ENCODE assay signal across 18 cellular contexts in genomic region chr4:1035510-1035909, GRCh38. TPM values are rescaled to one million over a fixed set of nuclear protein-coding genes. Genes with fewer than 3 reads are reported as not detected.
A peak's percentile ranks its signal among the peaks of the same experiment; 100 is the strongest.
DNase-seq lines count a peak whose midpoint lies in the region; ATAC-seq and TF ChIP-seq lines count a peak whose summit lies in the region.
"Had no signal": no experiment of that assay in that cellular context is flagged by ENCODE, and none has a peak within 500 bp of the region (broad histone marks: within the 10 kb centered on the region; RNA-seq: fewer than 3 reads in every experiment).

No MANE protein-coding gene starts in this region.

- no peaks in the 10 kb centered on the region for H3K9me3 ChIP-seq in stomach
- H3K9me3 ChIP-seq: left lung had no signal

- no peak overlapping the region for H3K4me3 ChIP-seq in stomach
- H3K4me3 ChIP-seq: left lung, smooth muscle cell had no signal

- ATAC-seq in left colon: peak; percentile 69
- ATAC-seq in GM21786 (IDR thresholded peaks at IDR 0.05; ENCODE audit: unreplicated experiment): no peak
- no peak for ATAC-seq in GM18502 (IDR thresholded peaks at IDR 0.05; ENCODE audit: poor library complexity, unreplicated experiment)
- ATAC-seq: left lung; natural killer cell; stimulated activated naive CD8-positive, alpha-beta T cell treated with anti-CD3 and anti-CD28 coated beads, Interleukin-15, Interleukin-2, amounts not matched to agents 100 U/mL and 50 U/mL, for 24 hours; T-cell had no signal

- peaks cover 36 to 72% (median 63%) of the 10 kb centered on the region in 4 donors for H3K4me1 ChIP-seq in stomach

- intact Hi-C loops in left colon (cut with DNase I, micrococcal nuclease) (no loop called here), stomach (cut with DNase I; ENCODE audit: low total_unique reads) (no loop called here)

- TF ChIP-seq CTCF in stomach (IDR thresholded peaks at IDR 0.05): peak in 1 of 7 experiments; percentile 14

- DNase-seq in HT-29 (ENCODE audit: low spot score) (peak; percentile 66), cerebellum (ENCODE audit: low spot score) (peak; percentile 42), left colon (peak in 1 of 2 donors; percentile 44), stomach (peak; percentile 78), amniotic stem cell (lab: John Stamatoyannopoulos, UW) (no peak)
- no peak for DNase-seq in activated CD4-positive, alpha-beta T cell treated with anti-CD3 and anti-CD28 coated beads for 4 hours
- DNase-seq: activated CD4-positive, CD25-positive, alpha-beta regulatory T cell; activated naive CD4-positive, alpha-beta T cell treated with anti-CD3 and anti-CD28 coated beads, Interleukin-2, amount 10 ng/mL, durations not matched to agents 7 days and 5 days; DMS153; Kasumi-1; left lung; natural killer cell; NCI-H187 treated with DMSO at 0.1 percent for 48 hours; stimulated activated naive CD8-positive, alpha-beta T cell treated with anti-CD3 and anti-CD28 coated beads, Interleukin-15, Interleukin-2, amounts not matched to agents 100 U/mL and 50 U/mL, for 24 hours; T-cell had no signal

- H3K36me3 ChIP-seq in stomach: no peaks in the 10 kb centered on the region
- H3K36me3 ChIP-seq: left lung had no signal

- H3K27ac ChIP-seq in stomach: peak overlapping the region; percentile 7 to 80 (median 31)
- H3K27ac ChIP-seq: left lung had no signal

- no peak for TF ChIP-seq POLR2A in stomach (IDR thresholded peaks at IDR 0.05)

- 26 to 50% (median 34%) methylated on average over 6 to 26 of the region's 26 CpGs for WGBS in stomach, 5 donors

- no peak for TF ChIP-seq EP300 in stomach (IDR thresholded peaks at IDR 0.05)

- H3K27me3 ChIP-seq in stomach: peaks cover 0 to 29% (median 8%) of the 10 kb centered on the region in 3 donors

RNA-seq across cellular contexts. Expression of gene FGFRL1, which starts 24.1 kb away (rescaled TPM):
- 74.9 and 76.9 TPM in 2 replicates for total RNA-seq in HT-29 (2014; rRNA removed; shearing (Covaris generic))
- total RNA-seq in cerebellum: 5.3 TPM
- 10 to 100 TPM; 17.0 to 17.2 TPM for total RNA-seq in left colon
- 10 to 100 TPM in 3 of 5 donors, 1 to 10 TPM in 2; 3.5 to 42.7 (median 19.6) TPM for total RNA-seq in stomach
- 10 to 100 TPM in 1 of 3 donors, 1 to 10 TPM in 2; 5.8 to 10.3 (median 9.2) TPM for polyA plus RNA-seq in stomach

RNA-seq across cellular contexts. Expression of gene SLC26A1, which starts 42.3 kb away (rescaled TPM):
- 5.8 and 6.2 TPM in 2 replicates for total RNA-seq in HT-29 (2014; rRNA removed; shearing (Covaris generic))
- total RNA-seq in cerebellum (3.0 TPM), left colon (1 to 10 TPM; 1.6 to 2.0 TPM), stomach (1 to 10 TPM in 2 of 5 donors, under 1 TPM in 1, not detected in 2; 0.18 to 5.8 (median 3.5) TPM)
- polyA plus RNA-seq in stomach: 1 to 10 TPM in 1 of 3 donors, under 1 TPM in 1, not detected in 1; 0.68 to 8.9 TPM

RNA-seq across cellular contexts. Expression of gene IDUA, which starts 48.7 kb away (rescaled TPM):
- 39.7 and 53.5 TPM in 2 replicates for total RNA-seq in HT-29 (2014; rRNA removed; shearing (Covaris generic))
- 16.7 TPM for total RNA-seq in cerebellum
- total RNA-seq in left colon: 10 to 100 TPM; 28.7 to 40.9 TPM
- total RNA-seq in stomach: 100 to 1,000 TPM in 1 of 5 donors, 10 to 100 TPM in 3, 1 to 10 TPM in 1; 8.8 to 278 (median 92.4) TPM
- polyA plus RNA-seq in stomach: 10 to 100 TPM; 10.8 to 21.9 (median 15.4) TPM

Comparison
In these comparisons a context has a peak if more than half of its experiments do, and no peak if none do; other contexts are left out.
1. DNase-seq: peak in HT-29 (single experiment), cerebellum (single experiment) and stomach (single experiment); none in amniotic stem cell (single experiment) and activated CD4-positive, alpha-beta T cell treated with anti-CD3 and anti-CD28 coated beads for 4 hours (0 of 2).